Comparison of ENCODE assay signal across 9 cellular contexts in genomic region chr1:151255381-151255780, GRCh38. TPM values are rescaled to one million over a fixed set of nuclear protein-coding genes. Genes with fewer than 3 reads are reported as not detected.
DNase-seq lines count a peak whose midpoint lies in the region; ATAC-seq, FAIRE-seq and TF ChIP-seq lines count a peak whose summit lies in the region.
"Had no signal": no experiment of that assay in that cellular context is flagged by ENCODE, and none has a peak within 500 bp of the region (broad histone marks: within the 10 kb centered on the region; RNA-seq: fewer than 3 reads in every experiment).

No MANE protein-coding gene starts in this region.

- no peaks in the 10 kb centered on the region for H3K27me3 ChIP-seq in HCT116 (ENCODE audit: insufficient read depth, low read length)
- no peaks in the 10 kb centered on the region for H3K27me3 ChIP-seq in GM12878 (replicated peaks in 1 of 2; ENCODE audit: control insufficient read depth in 2 of 2, insufficient read depth in 2 of 2, low read length in 1 of 2)

- in situ Hi-C loops in GM12878 (cut with MboI): no loop called here

- peaks cover 23% of the 10 kb centered on the region for H3K4me1 Mint-ChIP-seq in memory B cell

- FAIRE-seq in A549 (lab: Jason Lieb, UNC) (no peak), GM12878 (lab: Jason Lieb, UNC) (no peak)
- FAIRE-seq: islet of Langerhans had no signal

- H3K4me3 Mint-ChIP-seq in memory B cell: peak overlapping the region; percentile 89

- RAD21 ChIA-PET in HCT116 (lab: Charles Lee; ENCODE audit: low non-redundant PET in 1 of 2, low total read pairs in 2 of 2, uncharacterized antibody in 2 of 2, unreplicated experiment in 2 of 2) (no interaction called here), GM12878 (lab: Charles Lee; ENCODE audit: unreplicated experiment) (interaction anchor here (1.0 to 1.8 kb wide), 4 partner anchors 26 to 156 kb away, joined by 4 to 10 read pairs (median 4); partner anchors contain the start of gene ZNF687)

- intact Hi-C loops in HCT116 (cut with micrococcal nuclease): no loop called here
- intact Hi-C loops in GM12878 (cut with micrococcal nuclease; ENCODE audit: unreplicated experiment): no loop called here
- intact Hi-C loops in posterior cingulate gyrus (cut with DNase I): no loop called here

- POLR2A ChIA-PET in A549 (lab: Yijun Ruan, JAX): interaction anchor here (1.1 to 1.7 kb wide), 4 partner anchors 26 to 115 kb away, joined by 3 to 18 read pairs (median 6); partner anchors contain the start of genes VPS72 and ZNF687
- POLR2A ChIA-PET in HCT116 (lab: Charles Lee): interaction anchor here (1.3 kb wide), 2 partner anchors 14 to 27 kb away, joined by 3 to 5 read pairs; partner anchors contain the start of gene ZNF687
- POLR2A ChIA-PET in GM12878 (lab: Charles Lee): interaction anchor here (0.5 to 4.6 kb wide), 8 partner anchors 21 to 299 kb away, joined by 3 to 32 read pairs (median 5); partner anchors contain the start of genes PSMB4, VPS72 and ZNF687

- peak overlapping the region; percentile 93 for H3K27ac Mint-ChIP-seq in memory B cell

- H3K9me3 ChIP-seq in A549 (no peaks in the 10 kb centered on the region), HCT116 (ENCODE audit: control insufficient read depth in 1 of 2, insufficient read depth in 1 of 2, low read depth in 1 of 2, low read length in 2 of 2) (no peaks in the 10 kb centered on the region), GM12878 (replicated peaks; ENCODE audit: control insufficient read depth, insufficient read depth, low read length) (no peaks in the 10 kb centered on the region)

- peaks cover 2% of the 10 kb centered on the region for H3K36me3 Mint-ChIP-seq in memory B cell

- no peak for TF ChIP-seq RAD21 in A549 (conservative IDR thresholded peaks at IDR 0.05 in 1 of 2, IDR thresholded peaks at IDR 0.05 in 1 of 2)
- no peak for TF ChIP-seq RAD21 in HCT116 (IDR thresholded peaks at IDR 0.05; ENCODE audit: low read depth)
- TF ChIP-seq RAD21 in GM12878 (IDR thresholded peaks at IDR 0.05; ENCODE audit: insufficient read depth, low read depth, low read length): no peak

- H3K36me3 ChIP-seq in HCT116 (ENCODE audit: control insufficient read depth in 1 of 2, insufficient read depth in 2 of 2, low read length in 2 of 2): peaks cover 0 to 2% of the 10 kb centered on the region in 2 experiments; a peak in 2 of 4 replicates
- peaks cover 0 to 2% of the 10 kb centered on the region in 2 experiments; a peak in 2 of 4 replicates for H3K36me3 ChIP-seq in GM12878 (ENCODE audit: control insufficient read depth in 2 of 2, insufficient read depth in 2 of 2, low read length in 1 of 2)

- TF ChIP-seq EP300 in A549 (IDR thresholded peaks at IDR 0.05) (no peak), GM12878 (IDR thresholded peaks at IDR 0.05; ENCODE audit: borderline replicate concordance in 1 of 2, control insufficient read depth in 1 of 2, low read depth in 2 of 2, low read length in 2 of 2) (no peak)

- H3K4me3 ChIP-seq in A549 (peak overlapping the region; percentile 77), HCT116 (replicated peaks in 1 of 2; ENCODE audit: low read depth in 1 of 2, low read length in 2 of 2) (peak overlapping the region; percentile 84 to 98), GM12878 (peak overlapping the region; percentile 81)

- CTCF ChIA-PET in A549 (lab: Yijun Ruan, JAX) (interaction anchor here (1.3 to 3.7 kb wide), 4 partner anchors 26 to 85 kb away, joined by 4 to 18 read pairs (median 4); no protein-coding TSS in a partner anchor), HCT116 (lab: Charles Lee) (no interaction called here), GM12878 (lab: Yijun Ruan, JAX) (interaction anchor here (0.8 to 5.8 kb wide), 6 partner anchors 26 to 156 kb away, joined by 3 to 70 read pairs (median 5); no protein-coding TSS in a partner anchor)

- H3K9me2 ChIP-seq in HCT116 (ENCODE audit: insufficient read depth): no peaks in the 10 kb centered on the region

- SMC1A ChIA-PET in GM12878 (lab: Charles Lee; ENCODE audit: uncharacterized antibody, unreplicated experiment): interaction anchor here (1.0 to 1.7 kb wide), 7 partner anchors 22 to 189 kb away, joined by 3 to 8 read pairs (median 4); partner anchors contain the start of genes PI4KB and TNFAIP8L2

- peak overlapping the region; percentile 93 to 95 for H3K27ac ChIP-seq in A549
- H3K27ac ChIP-seq in HCT116 (ENCODE audit: low read depth, low read length): peak overlapping the region; percentile 79
- H3K27ac ChIP-seq in GM12878 (ENCODE audit: control insufficient read depth, insufficient read depth): peak overlapping the region; percentile 87

- peak overlapping the region; percentile 90 for H3K4me2 ChIP-seq in A549
- peak overlapping the region; percentile 97 for H3K4me2 ChIP-seq in HCT116 (ENCODE audit: low read length)
- peak overlapping the region; percentile 79 for H3K4me2 ChIP-seq in GM12878 (ENCODE audit: control insufficient read depth, insufficient read depth)

- H3K79me2 ChIP-seq in HCT116 (ENCODE audit: insufficient read depth, low read length): peaks cover 57% of the 10 kb centered on the region
- peaks cover 40% of the 10 kb centered on the region for H3K79me2 ChIP-seq in GM12878 (ENCODE audit: control insufficient read depth, insufficient read depth, low read length)

- TF ChIP-seq POLR2A in A549 (IDR thresholded peaks at IDR 0.05; ENCODE audit: low read length) (no peak), HCT116 (IDR thresholded peaks at IDR 0.05; ENCODE audit: borderline replicate concordance, extremely low read depth, insufficient read depth, insufficient read length) (no peak), GM12878 (IDR thresholded peaks at IDR 0.05; ENCODE audit: low read depth, low read length) (no peak)

- H3K27me3 Mint-ChIP-seq in memory B cell: no peaks in the 10 kb centered on the region

- WGBS in A549 (ENCODE audit: missing lambda C conversion rate): 23% methylated on average over 10 of the region's 10 CpGs
- WGBS in GM12878 (ENCODE audit: insufficient coverage, insufficient replicate concordance, low lambda C conversion rate, missing lambda C conversion rate): under 1% methylated on average over 10 of the region's 10 CpGs

- H4K20me1 ChIP-seq in HCT116 (ENCODE audit: insufficient read depth): no peaks in the 10 kb centered on the region; the same call in 1 of the 2 replicates
- H4K20me1 ChIP-seq in GM12878 (ENCODE audit: control insufficient read depth, insufficient read depth): no peaks in the 10 kb centered on the region

- TF ChIP-seq CTCF in A549 (IDR thresholded peaks at IDR 0.05) (no peak), HCT116 (IDR thresholded peaks at IDR 0.05 in 2 of 3, conservative IDR thresholded peaks at IDR 0.05 in 1 of 3; ENCODE audit: borderline replicate concordance in 1 of 3, insufficient read depth in 1 of 3, low read depth in 2 of 3, low read length in 2 of 3) (no peak), GM12878 (IDR thresholded peaks at IDR 0.05 in 2 of 3, conservative IDR thresholded peaks at IDR 0.05 in 1 of 3; ENCODE audit: control insufficient read depth in 2 of 3, extremely low read depth in 1 of 3, insufficient read depth in 1 of 3, low read depth in 3 of 3, low read length in 3 of 3) (no peak)

- ATAC-seq in A549 (no peak), HCT116 (no peak), GM12878 (peak; percentile 21), memory B cell (ENCODE audit: low read depth) (no peak), HG03159 (IDR thresholded peaks at IDR 0.05; ENCODE audit: unreplicated experiment) (no peak)

- peak overlapping the region; percentile 94 for H3K9ac ChIP-seq in HCT116 (ENCODE audit: low read length)
- peak overlapping the region; percentile 91 for H3K9ac ChIP-seq in GM12878 (ENCODE audit: control insufficient read depth, insufficient read depth, low read length)

- peak in 1 of 2 experiments; percentile 12 for DNase-seq in A549 (ENCODE audit: low read depth in 1 of 2, low spot score in 1 of 2)
- DNase-seq in HCT116 (ENCODE audit: low read depth, low spot score): no peak
- DNase-seq in GM12878 (ENCODE audit: low read depth, low spot score): no peak
- DNase-seq in memory B cell (ENCODE audit: low spot score in 2 of 2): no peak
- DNase-seq in NCI-H1436 treated with DMSO at 0.1 percent for 48 hours (lab: John Stamatoyannopoulos, UW): no peak
- no peak for DNase-seq in stimulated activated naive CD4-positive, alpha-beta T cell treated with Interleukin-2 at 50 U/mL for 16 hours (lab: John Stamatoyannopoulos, UW)
- no peak for DNase-seq in posterior cingulate gyrus

- H2AFZ ChIP-seq in HCT116 (ENCODE audit: low read depth, low read length, poor library complexity, severe bottlenecking) (no peak overlapping the region), GM12878 (ENCODE audit: control insufficient read depth, low read depth, low read length) (peak overlapping the region; percentile 96)

- no peaks in the 10 kb centered on the region for H3K9me3 Mint-ChIP-seq in memory B cell

- peaks cover 6% of the 10 kb centered on the region; the same call in 1 of the 3 replicates for H3K4me1 ChIP-seq in A549
- peaks cover 7 to 12% of the 10 kb centered on the region in 2 experiments; a peak in 3 of 4 replicates for H3K4me1 ChIP-seq in HCT116 (ENCODE audit: control insufficient read depth in 1 of 2, insufficient read depth in 2 of 2, low read length in 2 of 2)
- H3K4me1 ChIP-seq in GM12878 (ENCODE audit: control insufficient read depth, insufficient read depth, low read length): peaks cover 2% of the 10 kb centered on the region; the same call in 1 of the 2 replicates

- BruUV-seq in HCT116 (replicated peaks; lab: Mats Ljungman, UMichigan) (no TSS peak), GM12878 (replicated peaks; lab: Mats Ljungman, UMichigan) (TSS peak; percentile 87)

RNA-seq across cellular contexts. Expression of gene PSMD4, which starts 0.8 kb away (rescaled TPM):
- 241 and 265 TPM in 2 replicates for polyA plus RNA-seq in A549 (2011; rRNA removed)
- polyA plus RNA-seq in A549 (2012; cell fraction: cytosol; rRNA removed): 356 and 395 TPM in 2 replicates
- 270 and 344 TPM in 2 replicates for polyA plus RNA-seq in A549 (2012; cell fraction: nucleus; rRNA removed)
- 207 to 218 TPM (median 210 TPM) in 3 replicates for polyA plus RNA-seq in A549 (2017; fragmentation: RNase III; extraction: RNeasy Plus Mini Kit Qiagen cat#74134 plus additional on column Dnase treatment)
- polyA minus RNA-seq in A549 (2011; rRNA and poly(A)+ RNA removed): 218 and 220 TPM in 2 replicates
- 225 TPM for total RNA-seq in HCT116 (2021; ENCODE audit: unreplicated experiment)
- polyA plus RNA-seq in HCT116 (2012): 354 and 390 TPM in 2 replicates
- total RNA-seq in GM12878 (2013; cell fraction: nucleolus; rRNA removed): 46.4 and 48.2 TPM in 2 replicates
- 167 and 169 TPM in 2 replicates for total RNA-seq in GM12878 (2014; rRNA removed)
- total RNA-seq in GM12878 (2014; rRNA removed; fragmentation: Illumina TruSeq; extraction: Trizol): 201 and 209 TPM in 2 replicates
- 179 and 186 TPM in 2 replicates for total RNA-seq in GM12878 (2021)
- polyA plus RNA-seq in GM12878 (2011; ENCODE audit: low read depth): 113 TPM
- 221 and 241 TPM in 2 replicates for polyA plus RNA-seq in GM12878 (2011; rRNA removed)
- 264 and 310 TPM in 2 replicates for polyA plus RNA-seq in GM12878 (2011; cell fraction: cytosol; rRNA removed)
- 130 and 154 TPM in 2 replicates for polyA plus RNA-seq in GM12878 (2011; cell fraction: nucleus; rRNA removed)
- 143 and 169 TPM in 2 replicates for polyA plus RNA-seq in GM12878 (2012)
- polyA plus RNA-seq in GM12878 (2014; fragmentation: Illumina TruSeq; extraction: Trizol): 145 and 174 TPM in 2 replicates
- 100 to 1,000 TPM; 129 to 190 TPM for polyA plus RNA-seq in GM12878 (2014; fragmentation: Nextera tagmentation; extraction: Ambion mirVana)
- polyA plus RNA-seq in GM12878 (2014; rRNA removed): 165 and 182 TPM in 2 replicates
- polyA plus RNA-seq in GM12878 (2016; fragmentation: Nextera tagmentation; extraction: Ambion mirVana): 100 to 1,000 TPM; 264 to 281 TPM
- 211 and 229 TPM in 2 replicates for polyA minus RNA-seq in GM12878 (2011; rRNA and poly(A)+ RNA removed)
- polyA minus RNA-seq in GM12878 (2011; cell fraction: cytosol; rRNA and poly(A)+ RNA removed): 48.0 and 71.5 TPM in 2 replicates
- polyA minus RNA-seq in GM12878 (2011; cell fraction: nucleus; rRNA and poly(A)+ RNA removed): 26.8 and 47.2 TPM in 2 replicates

RNA-seq across cellular contexts. Expression of gene ZNF687, which starts 26.7 kb away (rescaled TPM):
- polyA plus RNA-seq in A549 (2011; rRNA removed) (14.0 and 14.3 TPM in 2 replicates), A549 (2017; fragmentation: RNase III; extraction: RNeasy Plus Mini Kit Qiagen cat#74134 plus additional on column Dnase treatment) (16.3 to 18.4 TPM (median 17.5 TPM) in 3 replicates), GM12878 (2011; rRNA removed) (7.2 and 17.8 TPM in 2 replicates), GM12878 (2014; fragmentation: Illumina TruSeq; extraction: Trizol) (3.7 and 8.9 TPM in 2 replicates), GM12878 (2014; fragmentation: Nextera tagmentation; extraction: Ambion mirVana) (under 1 TPM; 0.08 to 0.51 TPM), GM12878 (2014; rRNA removed) (17.3 and 18.9 TPM in 2 replicates), GM12878 (2016; fragmentation: Nextera tagmentation; extraction: Ambion mirVana) (1 to 10 TPM; 4.9 to 5.5 TPM)
- 12.8 and 19.3 TPM in 2 replicates for polyA plus RNA-seq in A549 (2012; cell fraction: cytosol; rRNA removed)
- 34.6 and 46.3 TPM in 2 replicates for polyA plus RNA-seq in A549 (2012; cell fraction: nucleus; rRNA removed)
- polyA minus RNA-seq in A549 (2011; rRNA and poly(A)+ RNA removed): 52.0 and 52.8 TPM in 2 replicates
- total RNA-seq in HCT116 (2021; ENCODE audit: unreplicated experiment) (34.3 TPM), GM12878 (2014; rRNA removed) (18.0 and 18.8 TPM in 2 replicates), GM12878 (2014; rRNA removed; fragmentation: Illumina TruSeq; extraction: Trizol) (9.9 and 11.0 TPM in 2 replicates), GM12878 (2021) (30.9 and 34.1 TPM in 2 replicates)
- 26.5 and 28.9 TPM in 2 replicates for polyA plus RNA-seq in HCT116 (2012)
- 43.2 and 52.7 TPM in 2 replicates for total RNA-seq in GM12878 (2013; cell fraction: nucleolus; rRNA removed)
- polyA plus RNA-seq in GM12878 (2011; ENCODE audit: low read depth): 11.2 TPM
- 24.8 and 30.1 TPM in 2 replicates for polyA plus RNA-seq in GM12878 (2011; cell fraction: cytosol; rRNA removed)
- polyA plus RNA-seq in GM12878 (2011; cell fraction: nucleus; rRNA removed): 62.8 and 68.6 TPM in 2 replicates
- 17.1 and 25.4 TPM in 2 replicates for polyA plus RNA-seq in GM12878 (2012)
- polyA minus RNA-seq in GM12878 (2011; rRNA and poly(A)+ RNA removed): 34.8 and 58.8 TPM in 2 replicates
- polyA minus RNA-seq in GM12878 (2011; cell fraction: cytosol; rRNA and poly(A)+ RNA removed): 15.6 and 23.5 TPM in 2 replicates
- 42.0 and 67.8 TPM in 2 replicates for polyA minus RNA-seq in GM12878 (2011; cell fraction: nucleus; rRNA and poly(A)+ RNA removed)

RNA-seq across cellular contexts. Expression of gene PIP5K1A, which starts 57.0 kb away (rescaled TPM):
- polyA plus RNA-seq in A549 (2011; rRNA removed) (129 and 183 TPM in 2 replicates), A549 (2017; fragmentation: RNase III; extraction: RNeasy Plus Mini Kit Qiagen cat#74134 plus additional on column Dnase treatment) (46.8 to 50.0 TPM (median 49.4 TPM) in 3 replicates), GM12878 (2011; rRNA removed) (81.0 and 114 TPM in 2 replicates), GM12878 (2014; fragmentation: Illumina TruSeq; extraction: Trizol) (75.0 and 96.5 TPM in 2 replicates), GM12878 (2014; fragmentation: Nextera tagmentation; extraction: Ambion mirVana) (1 to 10 TPM; 4.5 to 5.8 TPM), GM12878 (2014; rRNA removed) (50.7 and 52.7 TPM in 2 replicates), GM12878 (2016; fragmentation: Nextera tagmentation; extraction: Ambion mirVana) (10 to 100 TPM; 25.7 to 26.4 TPM)
- polyA plus RNA-seq in A549 (2012; cell fraction: cytosol; rRNA removed): 49.3 and 59.9 TPM in 2 replicates
- polyA plus RNA-seq in A549 (2012; cell fraction: nucleus; rRNA removed): 31.6 and 58.2 TPM in 2 replicates
- polyA minus RNA-seq in A549 (2011; rRNA and poly(A)+ RNA removed): 143 and 168 TPM in 2 replicates
- total RNA-seq in HCT116 (2021; ENCODE audit: unreplicated experiment) (75.4 TPM), GM12878 (2014; rRNA removed) (66.3 and 68.7 TPM in 2 replicates), GM12878 (2014; rRNA removed; fragmentation: Illumina TruSeq; extraction: Trizol) (50.2 and 55.8 TPM in 2 replicates), GM12878 (2021) (58.1 and 58.4 TPM in 2 replicates)
- polyA plus RNA-seq in HCT116 (2012): 52.8 and 55.0 TPM in 2 replicates
- 299 and 304 TPM in 2 replicates for total RNA-seq in GM12878 (2013; cell fraction: nucleolus; rRNA removed)
- 28.1 TPM for polyA plus RNA-seq in GM12878 (2011; ENCODE audit: low read depth)
- polyA plus RNA-seq in GM12878 (2011; cell fraction: cytosol; rRNA removed): 75.7 and 104 TPM in 2 replicates
- 116 and 117 TPM in 2 replicates for polyA plus RNA-seq in GM12878 (2011; cell fraction: nucleus; rRNA removed)
- polyA plus RNA-seq in GM12878 (2012): 30.2 and 34.5 TPM in 2 replicates
- polyA minus RNA-seq in GM12878 (2011; rRNA and poly(A)+ RNA removed): 141 and 213 TPM in 2 replicates
- polyA minus RNA-seq in GM12878 (2011; cell fraction: cytosol; rRNA and poly(A)+ RNA removed): 34.2 and 44.1 TPM in 2 replicates
- 56.6 and 76.3 TPM in 2 replicates for polyA minus RNA-seq in GM12878 (2011; cell fraction: nucleus; rRNA and poly(A)+ RNA removed)
